In genomic region chr7:5625938-5626337, GRCh38 we compare ENCODE assay signal across 11 cellular contexts. TPM values are rescaled to one million over a fixed set of nuclear protein-coding genes. Genes with fewer than 3 reads are reported as not detected.
DNase-seq lines count a peak whose midpoint lies in the region; ATAC-seq, FAIRE-seq and TF ChIP-seq lines count a peak whose summit lies in the region.
"Had no signal": no experiment of that assay in that cellular context is flagged by ENCODE, and none has a peak within 500 bp of the region (broad histone marks: within the 10 kb centered on the region; RNA-seq: fewer than 3 reads in every experiment).

No MANE protein-coding gene starts in this region.

- no peaks in the 10 kb centered on the region for H3K9me3 Mint-ChIP-seq in activated CD8-positive, alpha-beta T cell treated with anti-CD3 and anti-CD28 coated beads for 36 hours
- H3K9me3 Mint-ChIP-seq in activated CD8-positive, alpha-beta T cell treated with anti-CD3 and anti-CD28 coated beads, Interleukin-2, amount 10 ng/mL, durations not matched to agents 7 days and 5 days (ENCODE audit: insufficient read depth), result no peaks in the 10 kb centered on the region

- H3K27ac Mint-ChIP-seq in activated CD8-positive, alpha-beta T cell treated with anti-CD3 and anti-CD28 coated beads for 36 hours, result peak overlapping the region; percentile 28
- no peak overlapping the region for H3K27ac Mint-ChIP-seq in activated CD8-positive, alpha-beta T cell treated with anti-CD3 and anti-CD28 coated beads, Interleukin-2, amount 10 ng/mL, durations not matched to agents 7 days and 5 days
- H3K27ac Mint-ChIP-seq: activated CD4-positive, alpha-beta T cell treated with anti-CD3 and anti-CD28 coated beads for 36 hours had no signal

- no peak for FAIRE-seq in small intestine (lab: Jason Lieb, UNC)

- H3K4me3 Mint-ChIP-seq in activated CD8-positive, alpha-beta T cell treated with anti-CD3 and anti-CD28 coated beads for 36 hours, result no peak overlapping the region
- no peak overlapping the region for H3K4me3 Mint-ChIP-seq in activated CD8-positive, alpha-beta T cell treated with anti-CD3 and anti-CD28 coated beads, Interleukin-2, amount 10 ng/mL, durations not matched to agents 7 days and 5 days
- H3K4me3 Mint-ChIP-seq: activated CD4-positive, alpha-beta T cell treated with anti-CD3 and anti-CD28 coated beads for 36 hours had no signal

- no peak for TF ChIP-seq CTCF in activated CD8-positive, alpha-beta T cell treated with anti-CD3 and anti-CD28 coated beads for 36 hours (IDR thresholded peaks at IDR 0.05)
- no peak for TF ChIP-seq CTCF in vagina (IDR thresholded peaks at IDR 0.05)

- POLR2A ChIA-PET in activated CD8-positive, alpha-beta T cell treated with anti-CD3 and anti-CD28 coated beads for 36 hours (lab: Charles Lee), result interaction anchor here (1.1 kb wide), 1 partner anchor 37 kb away, joined by 3 read pairs; no protein-coding TSS in a partner anchor
- POLR2A ChIA-PET in activated CD8-positive, alpha-beta T cell treated with anti-CD3 and anti-CD28 coated beads, Interleukin-2, amount 10 ng/mL, durations not matched to agents 7 days and 5 days (lab: Charles Lee), result no interaction called here

- DNase-seq in activated CD8-positive, alpha-beta T cell treated with anti-CD3 and anti-CD28 coated beads for 36 hours, result no peak
- DNase-seq in activated CD8-positive, alpha-beta T cell treated with anti-CD3 and anti-CD28 coated beads, Interleukin-2, amount 10 ng/mL, durations not matched to agents 7 days and 5 days, result no peak
- DNase-seq in SJSA1 (ENCODE audit: low read depth in 1 of 2, low spot score in 2 of 2) (peak in 1 of 2 experiments; percentile 71), fibroblast of peridontal ligament (ENCODE audit: extremely low read depth) (peak; percentile 88), small intestine (peak; percentile 28), vagina (ENCODE audit: extremely low spot score in 2 of 2) (no peak), SK-N-DZ (ENCODE audit: low spot score) (no peak)
- DNase-seq: activated CD4-positive, alpha-beta T cell treated with anti-CD3 and anti-CD28 coated beads for 36 hours had no signal

- H3K27me3 Mint-ChIP-seq in activated CD8-positive, alpha-beta T cell treated with anti-CD3 and anti-CD28 coated beads for 36 hours, result no peaks in the 10 kb centered on the region
- H3K27me3 Mint-ChIP-seq in activated CD8-positive, alpha-beta T cell treated with anti-CD3 and anti-CD28 coated beads, Interleukin-2, amount 10 ng/mL, durations not matched to agents 7 days and 5 days (ENCODE audit: low read depth), result no peaks in the 10 kb centered on the region
- H3K27me3 Mint-ChIP-seq: activated CD4-positive, alpha-beta T cell treated with anti-CD3 and anti-CD28 coated beads for 36 hours had no signal

- ATAC-seq in activated CD8-positive, alpha-beta T cell treated with anti-CD3 and anti-CD28 coated beads for 36 hours, result no peak
- no peak for ATAC-seq in activated CD8-positive, alpha-beta T cell treated with anti-CD3 and anti-CD28 coated beads, Interleukin-2, amount 10 ng/mL, durations not matched to agents 7 days and 5 days
- no peak for ATAC-seq in GM19035 (IDR thresholded peaks at IDR 0.05; ENCODE audit: unreplicated experiment)
- ATAC-seq: activated CD4-positive, alpha-beta T cell treated with anti-CD3 and anti-CD28 coated beads for 36 hours had no signal

- CTCF ChIA-PET in activated CD8-positive, alpha-beta T cell treated with anti-CD3 and anti-CD28 coated beads for 36 hours (lab: Charles Lee), result interaction anchor here (0.6 to 1.1 kb wide), 4 partner anchors 9 to 131 kb away, joined by 3 to 6 read pairs (median 3); no protein-coding TSS in a partner anchor
- CTCF ChIA-PET in activated CD8-positive, alpha-beta T cell treated with anti-CD3 and anti-CD28 coated beads, Interleukin-2, amount 10 ng/mL, durations not matched to agents 7 days and 5 days (lab: Charles Lee), result interaction anchor here (0.6 to 5.5 kb wide), 3 partner anchors 22 to 78 kb away, joined by 3 to 35 read pairs (median 3); no protein-coding TSS in a partner anchor

- peak overlapping the region; percentile 29 for H3K27ac ChIP-seq in SJSA1
- no peak overlapping the region for H3K27ac ChIP-seq in small intestine (ENCODE audit: low read depth in 1 of 2, low read length in 1 of 2)
- H3K27ac ChIP-seq in vagina, result no peak overlapping the region
- H3K27ac ChIP-seq: epithelial cell of prostate, neutrophil had no signal

- peaks cover 17% of the 10 kb centered on the region for H3K36me3 Mint-ChIP-seq in activated CD8-positive, alpha-beta T cell treated with anti-CD3 and anti-CD28 coated beads for 36 hours (ENCODE audit: low read depth)
- H3K36me3 Mint-ChIP-seq in activated CD8-positive, alpha-beta T cell treated with anti-CD3 and anti-CD28 coated beads, Interleukin-2, amount 10 ng/mL, durations not matched to agents 7 days and 5 days (ENCODE audit: low read depth), result peaks cover 12% of the 10 kb centered on the region

- intact Hi-C loops in activated CD8-positive, alpha-beta T cell treated with anti-CD3 and anti-CD28 coated beads for 36 hours (cut with micrococcal nuclease), result no loop called here
- intact Hi-C loops in vagina (cut with DNase I), result no loop called here

- no peaks in the 10 kb centered on the region for H3K9me3 ChIP-seq in SJSA1 (replicated peaks)
- no peaks in the 10 kb centered on the region for H3K9me3 ChIP-seq in small intestine (ENCODE audit: control insufficient read depth, low read depth)
- H3K9me3 ChIP-seq in vagina, result no peaks in the 10 kb centered on the region
- H3K9me3 ChIP-seq: neutrophil had no signal

- no peak for TF ChIP-seq POLR2A in vagina (IDR thresholded peaks at IDR 0.05)

- 15 to 36% (median 35%) methylated on average over 1 of the region's 1 CpG for WGBS in small intestine, 3 donors

- peaks cover 16% of the 10 kb centered on the region for H3K4me1 Mint-ChIP-seq in activated CD8-positive, alpha-beta T cell treated with anti-CD3 and anti-CD28 coated beads for 36 hours (ENCODE audit: low read depth)
- peaks cover 18% of the 10 kb centered on the region for H3K4me1 Mint-ChIP-seq in activated CD8-positive, alpha-beta T cell treated with anti-CD3 and anti-CD28 coated beads, Interleukin-2, amount 10 ng/mL, durations not matched to agents 7 days and 5 days (ENCODE audit: low read depth)

- H3K36me3 ChIP-seq in SJSA1, result peaks cover 58% of the 10 kb centered on the region
- peaks cover 5 to 8% of the 10 kb centered on the region in 2 donors for H3K36me3 ChIP-seq in small intestine (ENCODE audit: control insufficient read depth in 2 of 2, insufficient read depth in 2 of 2, low read length in 2 of 2)
- peaks cover 0 to 21% of the 10 kb centered on the region in 2 donors for H3K36me3 ChIP-seq in vagina

- no peak overlapping the region for H3K4me3 ChIP-seq in SJSA1
- H3K4me3 ChIP-seq in small intestine (ENCODE audit: low read depth in 1 of 2, low read length in 2 of 2), result no peak overlapping the region
- no peak overlapping the region for H3K4me3 ChIP-seq in vagina

- H3K27me3 ChIP-seq in SJSA1 (replicated peaks), result no peaks in the 10 kb centered on the region
- H3K27me3 ChIP-seq in small intestine (ENCODE audit: control insufficient read depth in 2 of 2, insufficient read depth in 2 of 2, low read length in 2 of 2), result no peaks in the 10 kb centered on the region
- no peaks in the 10 kb centered on the region for H3K27me3 ChIP-seq in vagina
- H3K27me3 ChIP-seq: neutrophil had no signal

- peaks cover 27% of the 10 kb centered on the region for H3K4me1 ChIP-seq in SJSA1 (replicated peaks)
- H3K4me1 ChIP-seq in small intestine (ENCODE audit: control insufficient read depth in 2 of 2, insufficient read depth in 1 of 2, low read depth in 1 of 2, low read length in 1 of 2), result no peaks in the 10 kb centered on the region
- H3K4me1 ChIP-seq in vagina, result peaks cover 15% of the 10 kb centered on the region

RNA-seq across cellular contexts. Expression of gene FSCN1, which starts 33.3 kb away (rescaled TPM):
- total RNA-seq in activated CD8-positive, alpha-beta T cell treated with anti-CD3 and anti-CD28 coated beads for 36 hours, result 10 to 100 TPM; 24.5 to 25.2 TPM
- 10 to 100 TPM; 14.3 to 16.2 TPM for total RNA-seq in activated CD8-positive, alpha-beta T cell treated with anti-CD3 and anti-CD28 coated beads, Interleukin-2, amount 10 ng/mL, durations not matched to agents 7 days and 5 days
- total RNA-seq in SJSA1 (2014; rRNA removed; shearing (Covaris generic)), result 155 and 208 TPM in 2 replicates
- polyA plus RNA-seq in small intestine, result 10 to 100 TPM in 1 of 3 donors, 1 to 10 TPM in 1, under 1 TPM in 1; 0.67 to 13.3 (median 7.0) TPM
- 134 TPM for total RNA-seq in vagina
- 513 and 629 TPM in 2 replicates for polyA plus RNA-seq in SK-N-DZ (2014; cell fraction: cytosol; rRNA removed)
- polyA plus RNA-seq in SK-N-DZ (2014; cell fraction: nucleus; rRNA removed), result 276 and 299 TPM in 2 replicates

Comparison
In these comparisons a context has a peak if more than half of its experiments do, and no peak if none do; other contexts are left out.
1. DNase-seq: peak in fibroblast of peridontal ligament (single experiment) and small intestine (single experiment); none in activated CD8-positive, alpha-beta T cell treated with anti-CD3 and anti-CD28 coated beads for 36 hours (single experiment), activated CD8-positive, alpha-beta T cell treated with anti-CD3 and anti-CD28 coated beads, Interleukin-2, amount 10 ng/mL, durations not matched to agents 7 days and 5 days (single experiment), vagina (0 of 2) and SK-N-DZ (single experiment).